Comparison of ENCODE assay signal across 10 cellular contexts in the genomic region with DNA sequence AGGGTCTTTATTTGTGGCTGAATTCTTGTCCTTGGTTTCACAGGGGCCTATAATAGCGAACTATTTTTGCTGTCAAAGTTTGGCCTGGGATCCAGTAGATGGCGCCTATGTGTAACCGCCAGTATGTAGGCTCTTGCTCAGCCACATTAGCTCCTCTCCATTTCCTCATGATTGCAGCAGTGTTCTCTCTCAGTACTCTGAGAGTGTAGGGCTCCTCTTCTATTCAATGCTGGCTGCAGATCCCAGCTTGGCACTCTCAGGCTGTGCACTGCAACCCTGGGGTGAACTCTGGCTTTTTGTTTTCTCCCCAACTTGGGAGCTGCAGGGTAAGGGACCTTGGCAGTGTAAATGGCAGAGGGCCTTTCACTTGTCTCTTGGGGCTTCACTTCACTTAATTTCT.
DNase-seq lines count a peak whose midpoint lies in the region; ATAC-seq and TF ChIP-seq lines count a peak whose summit lies in the region.
"Had no signal": no experiment of that assay in that cellular context is flagged by ENCODE, and none has a peak within 500 bp of the region (broad histone marks: within the 10 kb centered on the region; RNA-seq: fewer than 3 reads in every experiment).

No MANE protein-coding gene starts in this region.

- TF ChIP-seq RAD21 in liver (IDR thresholded peaks at IDR 0.05), result peak; percentile 88 to 91

- H3K4me1 ChIP-seq in liver (ENCODE audit: control insufficient read depth in 4 of 4, insufficient read depth in 4 of 4, low read length in 3 of 4), result no peaks in the 10 kb centered on the region

- H3K27me3 ChIP-seq in liver (ENCODE audit: control insufficient read depth in 4 of 4, insufficient read depth in 4 of 4, low read length in 3 of 4), result no peaks in the 10 kb centered on the region

- intact Hi-C loops in natural killer cell (cut with micrococcal nuclease), result no loop called here

- no peak overlapping the region for H3K4me3 ChIP-seq in liver (ENCODE audit: low read depth in 1 of 3, low read length in 3 of 3)

- peak; percentile 66 for ATAC-seq in GM18520 (IDR thresholded peaks at IDR 0.05; ENCODE audit: unreplicated experiment)
- ATAC-seq in HG03045 (IDR thresholded peaks at IDR 0.05; ENCODE audit: unreplicated experiment), result peak; percentile 54
- ATAC-seq in natural killer cell, result no peak
- ATAC-seq: T-cell had no signal

- H3K9me3 Mint-ChIP-seq in brain (peaks cover 0 to 43% (median 36%) of the 10 kb centered on the region in 5 experiments), natural killer cell (peaks cover 6 to 10% of the 10 kb centered on the region in 2 donors)

- H3K27ac ChIP-seq in liver (ENCODE audit: low read depth in 1 of 2, low read length in 2 of 2), result no peak overlapping the region

- H3K9ac ChIP-seq in liver (ENCODE audit: low read depth in 1 of 2, low read length in 2 of 2), result no peak overlapping the region

- H3K36me3 Mint-ChIP-seq in brain (peaks cover 8% of the 10 kb centered on the region), natural killer cell (no peaks in the 10 kb centered on the region)
- H3K36me3 Mint-ChIP-seq: T-cell had no signal

- DNase-seq in COLO668 (lab: John Stamatoyannopoulos, UW; ENCODE audit: unreplicated experiment) (peak; percentile 17), NCI-H526 (lab: John Stamatoyannopoulos, UW) (peak; percentile 22 to 53), natural killer cell (no peak), DMS79 treated with DMSO at 0.1 percent for 48 hours (lab: John Stamatoyannopoulos, UW) (no peak)

- no peak overlapping the region for H3K27ac Mint-ChIP-seq in brain
- no peak overlapping the region for H3K27ac Mint-ChIP-seq in natural killer cell
- H3K27ac Mint-ChIP-seq: nephron, T-cell had no signal

- peaks cover 6% of the 10 kb centered on the region for H3K27me3 Mint-ChIP-seq in brain
- H3K27me3 Mint-ChIP-seq in natural killer cell (ENCODE audit: low read depth in 2 of 2), result no peaks in the 10 kb centered on the region

- TF ChIP-seq CTCF in brain (conservative IDR thresholded peaks at IDR 0.05) (peak; percentile 38 to 45), liver (IDR thresholded peaks at IDR 0.05; ENCODE audit: low read depth, low read length, missing input control) (peak; percentile 56), natural killer cell (IDR thresholded peaks at IDR 0.05) (no peak)

- no peaks in the 10 kb centered on the region for H3K4me1 Mint-ChIP-seq in brain
- H3K4me1 Mint-ChIP-seq in natural killer cell, result no peaks in the 10 kb centered on the region
- H3K4me1 Mint-ChIP-seq: nephron, T-cell had no signal

- WGBS in liver, result 39% methylated on average over 3 of the region's 3 CpGs

- no peaks in the 10 kb centered on the region for H3K9me3 ChIP-seq in liver (ENCODE audit: control insufficient read depth in 4 of 4, low read length in 3 of 4)

- H3K4me3 Mint-ChIP-seq in brain (no peak overlapping the region), natural killer cell (no peak overlapping the region)
- H3K4me3 Mint-ChIP-seq: nephron, T-cell had no signal

- H3K36me3 ChIP-seq in liver (ENCODE audit: control insufficient read depth in 4 of 4, insufficient read depth in 3 of 4, low read depth in 1 of 4, low read length in 3 of 4), result no peaks in the 10 kb centered on the region

TF ChIP-seq in liver, 16 proteins besides CTCF, POLR2A, EP300 and RAD21:
- TF ChIP-seq, protein P1, sequence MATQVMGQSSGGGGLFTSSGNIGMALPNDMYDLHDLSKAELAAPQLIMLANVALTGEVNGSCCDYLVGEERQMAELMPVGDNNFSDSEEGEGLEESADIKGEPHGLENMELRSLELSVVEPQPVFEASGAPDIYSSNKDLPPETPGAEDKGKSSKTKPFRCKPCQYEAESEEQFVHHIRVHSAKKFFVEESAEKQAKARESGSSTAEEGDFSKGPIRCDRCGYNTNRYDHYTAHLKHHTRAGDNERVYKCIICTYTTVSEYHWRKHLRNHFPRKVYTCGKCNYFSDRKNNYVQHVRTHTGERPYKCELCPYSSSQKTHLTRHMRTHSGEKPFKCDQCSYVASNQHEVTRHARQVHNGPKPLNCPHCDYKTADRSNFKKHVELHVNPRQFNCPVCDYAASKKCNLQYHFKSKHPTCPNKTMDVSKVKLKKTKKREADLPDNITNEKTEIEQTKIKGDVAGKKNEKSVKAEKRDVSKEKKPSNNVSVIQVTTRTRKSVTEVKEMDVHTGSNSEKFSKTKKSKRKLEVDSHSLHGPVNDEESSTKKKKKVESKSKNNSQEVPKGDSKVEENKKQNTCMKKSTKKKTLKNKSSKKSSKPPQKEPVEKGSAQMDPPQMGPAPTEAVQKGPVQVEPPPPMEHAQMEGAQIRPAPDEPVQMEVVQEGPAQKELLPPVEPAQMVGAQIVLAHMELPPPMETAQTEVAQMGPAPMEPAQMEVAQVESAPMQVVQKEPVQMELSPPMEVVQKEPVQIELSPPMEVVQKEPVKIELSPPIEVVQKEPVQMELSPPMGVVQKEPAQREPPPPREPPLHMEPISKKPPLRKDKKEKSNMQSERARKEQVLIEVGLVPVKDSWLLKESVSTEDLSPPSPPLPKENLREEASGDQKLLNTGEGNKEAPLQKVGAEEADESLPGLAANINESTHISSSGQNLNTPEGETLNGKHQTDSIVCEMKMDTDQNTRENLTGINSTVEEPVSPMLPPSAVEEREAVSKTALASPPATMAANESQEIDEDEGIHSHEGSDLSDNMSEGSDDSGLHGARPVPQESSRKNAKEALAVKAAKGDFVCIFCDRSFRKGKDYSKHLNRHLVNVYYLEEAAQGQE (IDR thresholded peaks at IDR 0.05), result no peak
- no peak for TF ChIP-seq FOXA2 (IDR thresholded peaks at IDR 0.05)
- TF ChIP-seq, protein P2, sequence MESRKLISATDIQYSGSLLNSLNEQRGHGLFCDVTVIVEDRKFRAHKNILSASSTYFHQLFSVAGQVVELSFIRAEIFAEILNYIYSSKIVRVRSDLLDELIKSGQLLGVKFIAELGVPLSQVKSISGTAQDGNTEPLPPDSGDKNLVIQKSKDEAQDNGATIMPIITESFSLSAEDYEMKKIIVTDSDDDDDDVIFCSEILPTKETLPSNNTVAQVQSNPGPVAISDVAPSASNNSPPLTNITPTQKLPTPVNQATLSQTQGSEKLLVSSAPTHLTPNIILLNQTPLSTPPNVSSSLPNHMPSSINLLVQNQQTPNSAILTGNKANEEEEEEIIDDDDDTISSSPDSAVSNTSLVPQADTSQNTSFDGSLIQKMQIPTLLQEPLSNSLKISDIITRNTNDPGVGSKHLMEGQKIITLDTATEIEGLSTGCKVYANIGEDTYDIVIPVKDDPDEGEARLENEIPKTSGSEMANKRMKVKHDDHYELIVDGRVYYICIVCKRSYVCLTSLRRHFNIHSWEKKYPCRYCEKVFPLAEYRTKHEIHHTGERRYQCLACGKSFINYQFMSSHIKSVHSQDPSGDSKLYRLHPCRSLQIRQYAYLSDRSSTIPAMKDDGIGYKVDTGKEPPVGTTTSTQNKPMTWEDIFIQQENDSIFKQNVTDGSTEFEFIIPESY (IDR thresholded peaks at IDR 0.05), result no peak
- no peak for TF ChIP-seq YY1 (IDR thresholded peaks at IDR 0.05)
- no peak for TF ChIP-seq RXRA (IDR thresholded peaks at IDR 0.05)
- TF ChIP-seq, protein P3, sequence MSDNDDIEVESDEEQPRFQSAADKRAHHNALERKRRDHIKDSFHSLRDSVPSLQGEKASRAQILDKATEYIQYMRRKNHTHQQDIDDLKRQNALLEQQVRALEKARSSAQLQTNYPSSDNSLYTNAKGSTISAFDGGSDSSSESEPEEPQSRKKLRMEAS (IDR thresholded peaks at IDR 0.05), result no peak
- TF ChIP-seq HNF4A (conservative IDR thresholded peaks at IDR 0.05), result no peak
TF ChIP-seq in liver: peak in this region for 0.

Comparison
In these comparisons a context has a peak if more than half of its experiments do, and no peak if none do; other contexts are left out.
1. DNase-seq: peak in COLO668 (single experiment) and NCI-H526 (2 of 2); none in natural killer cell (single experiment) and DMS79 treated with DMSO at 0.1 percent for 48 hours (single experiment).
2. ATAC-seq: peak in GM18520 (single experiment) and HG03045 (single experiment); none in natural killer cell (0 of 3).